Comparison of ENCODE assay signal across 1 cellular context in genomic region chr3:110679235-110679634, GRCh38.
TF ChIP-seq lines count a peak whose summit lies in the region.

No MANE protein-coding gene starts in this region.

TF ChIP-seq in H1, 55 proteins besides CTCF, POLR2A, EP300 and RAD21 (continued from another document):
- TF ChIP-seq, protein P1, sequence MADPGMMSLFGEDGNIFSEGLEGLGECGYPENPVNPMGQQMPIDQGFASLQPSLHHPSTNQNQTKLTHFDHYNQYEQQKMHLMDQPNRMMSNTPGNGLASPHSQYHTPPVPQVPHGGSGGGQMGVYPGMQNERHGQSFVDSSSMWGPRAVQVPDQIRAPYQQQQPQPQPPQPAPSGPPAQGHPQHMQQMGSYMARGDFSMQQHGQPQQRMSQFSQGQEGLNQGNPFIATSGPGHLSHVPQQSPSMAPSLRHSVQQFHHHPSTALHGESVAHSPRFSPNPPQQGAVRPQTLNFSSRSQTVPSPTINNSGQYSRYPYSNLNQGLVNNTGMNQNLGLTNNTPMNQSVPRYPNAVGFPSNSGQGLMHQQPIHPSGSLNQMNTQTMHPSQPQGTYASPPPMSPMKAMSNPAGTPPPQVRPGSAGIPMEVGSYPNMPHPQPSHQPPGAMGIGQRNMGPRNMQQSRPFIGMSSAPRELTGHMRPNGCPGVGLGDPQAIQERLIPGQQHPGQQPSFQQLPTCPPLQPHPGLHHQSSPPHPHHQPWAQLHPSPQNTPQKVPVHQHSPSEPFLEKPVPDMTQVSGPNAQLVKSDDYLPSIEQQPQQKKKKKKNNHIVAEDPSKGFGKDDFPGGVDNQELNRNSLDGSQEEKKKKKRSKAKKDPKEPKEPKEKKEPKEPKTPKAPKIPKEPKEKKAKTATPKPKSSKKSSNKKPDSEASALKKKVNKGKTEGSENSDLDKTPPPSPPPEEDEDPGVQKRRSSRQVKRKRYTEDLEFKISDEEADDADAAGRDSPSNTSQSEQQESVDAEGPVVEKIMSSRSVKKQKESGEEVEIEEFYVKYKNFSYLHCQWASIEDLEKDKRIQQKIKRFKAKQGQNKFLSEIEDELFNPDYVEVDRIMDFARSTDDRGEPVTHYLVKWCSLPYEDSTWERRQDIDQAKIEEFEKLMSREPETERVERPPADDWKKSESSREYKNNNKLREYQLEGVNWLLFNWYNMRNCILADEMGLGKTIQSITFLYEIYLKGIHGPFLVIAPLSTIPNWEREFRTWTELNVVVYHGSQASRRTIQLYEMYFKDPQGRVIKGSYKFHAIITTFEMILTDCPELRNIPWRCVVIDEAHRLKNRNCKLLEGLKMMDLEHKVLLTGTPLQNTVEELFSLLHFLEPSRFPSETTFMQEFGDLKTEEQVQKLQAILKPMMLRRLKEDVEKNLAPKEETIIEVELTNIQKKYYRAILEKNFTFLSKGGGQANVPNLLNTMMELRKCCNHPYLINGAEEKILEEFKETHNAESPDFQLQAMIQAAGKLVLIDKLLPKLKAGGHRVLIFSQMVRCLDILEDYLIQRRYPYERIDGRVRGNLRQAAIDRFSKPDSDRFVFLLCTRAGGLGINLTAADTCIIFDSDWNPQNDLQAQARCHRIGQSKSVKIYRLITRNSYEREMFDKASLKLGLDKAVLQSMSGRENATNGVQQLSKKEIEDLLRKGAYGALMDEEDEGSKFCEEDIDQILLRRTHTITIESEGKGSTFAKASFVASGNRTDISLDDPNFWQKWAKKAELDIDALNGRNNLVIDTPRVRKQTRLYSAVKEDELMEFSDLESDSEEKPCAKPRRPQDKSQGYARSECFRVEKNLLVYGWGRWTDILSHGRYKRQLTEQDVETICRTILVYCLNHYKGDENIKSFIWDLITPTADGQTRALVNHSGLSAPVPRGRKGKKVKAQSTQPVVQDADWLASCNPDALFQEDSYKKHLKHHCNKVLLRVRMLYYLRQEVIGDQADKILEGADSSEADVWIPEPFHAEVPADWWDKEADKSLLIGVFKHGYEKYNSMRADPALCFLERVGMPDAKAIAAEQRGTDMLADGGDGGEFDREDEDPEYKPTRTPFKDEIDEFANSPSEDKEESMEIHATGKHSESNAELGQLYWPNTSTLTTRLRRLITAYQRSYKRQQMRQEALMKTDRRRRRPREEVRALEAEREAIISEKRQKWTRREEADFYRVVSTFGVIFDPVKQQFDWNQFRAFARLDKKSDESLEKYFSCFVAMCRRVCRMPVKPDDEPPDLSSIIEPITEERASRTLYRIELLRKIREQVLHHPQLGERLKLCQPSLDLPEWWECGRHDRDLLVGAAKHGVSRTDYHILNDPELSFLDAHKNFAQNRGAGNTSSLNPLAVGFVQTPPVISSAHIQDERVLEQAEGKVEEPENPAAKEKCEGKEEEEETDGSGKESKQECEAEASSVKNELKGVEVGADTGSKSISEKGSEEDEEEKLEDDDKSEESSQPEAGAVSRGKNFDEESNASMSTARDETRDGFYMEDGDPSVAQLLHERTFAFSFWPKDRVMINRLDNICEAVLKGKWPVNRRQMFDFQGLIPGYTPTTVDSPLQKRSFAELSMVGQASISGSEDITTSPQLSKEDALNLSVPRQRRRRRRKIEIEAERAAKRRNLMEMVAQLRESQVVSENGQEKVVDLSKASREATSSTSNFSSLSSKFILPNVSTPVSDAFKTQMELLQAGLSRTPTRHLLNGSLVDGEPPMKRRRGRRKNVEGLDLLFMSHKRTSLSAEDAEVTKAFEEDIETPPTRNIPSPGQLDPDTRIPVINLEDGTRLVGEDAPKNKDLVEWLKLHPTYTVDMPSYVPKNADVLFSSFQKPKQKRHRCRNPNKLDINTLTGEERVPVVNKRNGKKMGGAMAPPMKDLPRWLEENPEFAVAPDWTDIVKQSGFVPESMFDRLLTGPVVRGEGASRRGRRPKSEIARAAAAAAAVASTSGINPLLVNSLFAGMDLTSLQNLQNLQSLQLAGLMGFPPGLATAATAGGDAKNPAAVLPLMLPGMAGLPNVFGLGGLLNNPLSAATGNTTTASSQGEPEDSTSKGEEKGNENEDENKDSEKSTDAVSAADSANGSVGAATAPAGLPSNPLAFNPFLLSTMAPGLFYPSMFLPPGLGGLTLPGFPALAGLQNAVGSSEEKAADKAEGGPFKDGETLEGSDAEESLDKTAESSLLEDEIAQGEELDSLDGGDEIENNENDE (IDR thresholded peaks at IDR 0.05; ENCODE audit: insufficient replicate concordance, low read length), result no peak
- TF ChIP-seq CEBPB (IDR thresholded peaks at IDR 0.05; ENCODE audit: low read depth, low read length) (no peak), TBP (IDR thresholded peaks at IDR 0.05; ENCODE audit: low read depth, low read length) (no peak), SP2 (IDR thresholded peaks at IDR 0.05; ENCODE audit: low read length) (no peak), GTF2F1 (IDR thresholded peaks at IDR 0.05; ENCODE audit: borderline replicate concordance, low read depth, low read length) (no peak), BCL11A (IDR thresholded peaks at IDR 0.05; ENCODE audit: low read depth in 2 of 2, low read length in 2 of 2) (no peak), SIN3A (conservative IDR thresholded peaks at IDR 0.05 in 1 of 2, IDR thresholded peaks at IDR 0.05 in 1 of 2; ENCODE audit: low read depth in 1 of 2, low read length in 2 of 2) (no peak), YY1 (IDR thresholded peaks at IDR 0.05; ENCODE audit: low read depth, low read length) (no peak), RFX5 (IDR thresholded peaks at IDR 0.05; ENCODE audit: borderline replicate concordance, low read depth, low read length) (no peak), KDM4A (IDR thresholded peaks at IDR 0.05; ENCODE audit: low read depth, low read length, severe bottlenecking) (no peak), RNF2 (IDR thresholded peaks at IDR 0.05; ENCODE audit: borderline replicate concordance, low read depth, low read length, missing control alignments, poor library complexity, severe bottlenecking) (no peak)
- TF ChIP-seq, protein P2, sequence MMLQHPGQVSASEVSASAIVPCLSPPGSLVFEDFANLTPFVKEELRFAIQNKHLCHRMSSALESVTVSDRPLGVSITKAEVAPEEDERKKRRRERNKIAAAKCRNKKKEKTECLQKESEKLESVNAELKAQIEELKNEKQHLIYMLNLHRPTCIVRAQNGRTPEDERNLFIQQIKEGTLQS (IDR thresholded peaks at IDR 0.05; ENCODE audit: insufficient read depth, low read depth, low read length), result no peak
